ENCODE assay signal across 1 cellular context in genomic region chr1:161199506-161200119, GRCh38.
TF ChIP-seq lines count a peak whose summit lies in the region.

No MANE protein-coding gene starts in this region.

TF ChIP-seq in HEK293, 187 proteins besides CTCF, POLR2A, EP300 and RAD21:
- TF ChIP-seq EGR2 (tag by site-specific recombination; IDR thresholded peaks at IDR 0.05; ENCODE audit: low read depth) (peak; percentile 39; the same call in 1 of the 2 replicates), ZNF292 (tag by site-specific recombination; IDR thresholded peaks at IDR 0.05; ENCODE audit: borderline replicate concordance, low read depth) (no peak), ZFHX2 (tag by site-specific recombination; conservative IDR thresholded peaks at IDR 0.05) (peak; percentile 58), ZNF664 (tag by site-specific recombination; IDR thresholded peaks at IDR 0.05) (no peak), SP2 (tag by site-specific recombination; IDR thresholded peaks at IDR 0.05) (peak; percentile 35), ZNF571 (tag by site-specific recombination; IDR thresholded peaks at IDR 0.05) (no peak)
- TF ChIP-seq, protein P1, sequence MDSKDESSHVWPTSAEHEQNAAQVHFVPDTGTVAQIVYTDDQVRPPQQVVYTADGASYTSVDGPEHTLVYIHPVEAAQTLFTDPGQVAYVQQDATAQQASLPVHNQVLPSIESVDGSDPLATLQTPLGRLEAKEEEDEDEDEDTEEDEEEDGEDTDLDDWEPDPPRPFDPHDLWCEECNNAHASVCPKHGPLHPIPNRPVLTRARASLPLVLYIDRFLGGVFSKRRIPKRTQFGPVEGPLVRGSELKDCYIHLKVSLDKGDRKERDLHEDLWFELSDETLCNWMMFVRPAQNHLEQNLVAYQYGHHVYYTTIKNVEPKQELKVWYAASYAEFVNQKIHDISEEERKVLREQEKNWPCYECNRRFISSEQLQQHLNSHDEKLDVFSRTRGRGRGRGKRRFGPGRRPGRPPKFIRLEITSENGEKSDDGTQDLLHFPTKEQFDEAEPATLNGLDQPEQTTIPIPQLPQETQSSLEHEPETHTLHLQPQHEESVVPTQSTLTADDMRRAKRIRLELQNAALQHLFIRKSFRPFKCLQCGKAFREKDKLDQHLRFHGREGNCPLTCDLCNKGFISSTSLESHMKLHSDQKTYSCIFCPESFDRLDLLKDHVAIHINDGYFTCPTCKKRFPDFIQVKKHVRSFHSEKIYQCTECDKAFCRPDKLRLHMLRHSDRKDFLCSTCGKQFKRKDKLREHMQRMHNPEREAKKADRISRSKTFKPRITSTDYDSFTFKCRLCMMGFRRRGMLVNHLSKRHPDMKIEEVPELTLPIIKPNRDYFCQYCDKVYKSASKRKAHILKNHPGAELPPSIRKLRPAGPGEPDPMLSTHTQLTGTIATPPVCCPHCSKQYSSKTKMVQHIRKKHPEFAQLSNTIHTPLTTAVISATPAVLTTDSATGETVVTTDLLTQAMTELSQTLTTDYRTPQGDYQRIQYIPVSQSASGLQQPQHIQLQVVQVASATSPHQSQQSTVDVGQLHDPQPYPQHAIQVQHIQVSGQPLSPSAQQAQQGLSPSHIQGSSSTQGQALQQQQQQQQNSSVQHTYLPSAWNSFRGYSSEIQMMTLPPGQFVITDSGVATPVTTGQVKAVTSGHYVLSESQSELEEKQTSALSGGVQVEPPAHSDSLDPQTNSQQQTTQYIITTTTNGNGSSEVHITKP (tag by site-specific recombination; IDR thresholded peaks at IDR 0.05): peak; percentile 72
- TF ChIP-seq, protein P2, sequence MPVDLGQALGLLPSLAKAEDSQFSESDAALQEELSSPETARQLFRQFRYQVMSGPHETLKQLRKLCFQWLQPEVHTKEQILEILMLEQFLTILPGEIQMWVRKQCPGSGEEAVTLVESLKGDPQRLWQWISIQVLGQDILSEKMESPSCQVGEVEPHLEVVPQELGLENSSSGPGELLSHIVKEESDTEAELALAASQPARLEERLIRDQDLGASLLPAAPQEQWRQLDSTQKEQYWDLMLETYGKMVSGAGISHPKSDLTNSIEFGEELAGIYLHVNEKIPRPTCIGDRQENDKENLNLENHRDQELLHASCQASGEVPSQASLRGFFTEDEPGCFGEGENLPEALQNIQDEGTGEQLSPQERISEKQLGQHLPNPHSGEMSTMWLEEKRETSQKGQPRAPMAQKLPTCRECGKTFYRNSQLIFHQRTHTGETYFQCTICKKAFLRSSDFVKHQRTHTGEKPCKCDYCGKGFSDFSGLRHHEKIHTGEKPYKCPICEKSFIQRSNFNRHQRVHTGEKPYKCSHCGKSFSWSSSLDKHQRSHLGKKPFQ (tag by site-specific recombination; IDR thresholded peaks at IDR 0.05): no peak
- TF ChIP-seq, protein P3, sequence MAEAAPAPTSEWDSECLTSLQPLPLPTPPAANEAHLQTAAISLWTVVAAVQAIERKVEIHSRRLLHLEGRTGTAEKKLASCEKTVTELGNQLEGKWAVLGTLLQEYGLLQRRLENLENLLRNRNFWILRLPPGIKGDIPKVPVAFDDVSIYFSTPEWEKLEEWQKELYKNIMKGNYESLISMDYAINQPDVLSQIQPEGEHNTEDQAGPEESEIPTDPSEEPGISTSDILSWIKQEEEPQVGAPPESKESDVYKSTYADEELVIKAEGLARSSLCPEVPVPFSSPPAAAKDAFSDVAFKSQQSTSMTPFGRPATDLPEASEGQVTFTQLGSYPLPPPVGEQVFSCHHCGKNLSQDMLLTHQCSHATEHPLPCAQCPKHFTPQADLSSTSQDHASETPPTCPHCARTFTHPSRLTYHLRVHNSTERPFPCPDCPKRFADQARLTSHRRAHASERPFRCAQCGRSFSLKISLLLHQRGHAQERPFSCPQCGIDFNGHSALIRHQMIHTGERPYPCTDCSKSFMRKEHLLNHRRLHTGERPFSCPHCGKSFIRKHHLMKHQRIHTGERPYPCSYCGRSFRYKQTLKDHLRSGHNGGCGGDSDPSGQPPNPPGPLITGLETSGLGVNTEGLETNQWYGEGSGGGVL (tag by site-specific recombination; IDR thresholded peaks at IDR 0.05): peak; percentile 63
